In the genomic region with DNA sequence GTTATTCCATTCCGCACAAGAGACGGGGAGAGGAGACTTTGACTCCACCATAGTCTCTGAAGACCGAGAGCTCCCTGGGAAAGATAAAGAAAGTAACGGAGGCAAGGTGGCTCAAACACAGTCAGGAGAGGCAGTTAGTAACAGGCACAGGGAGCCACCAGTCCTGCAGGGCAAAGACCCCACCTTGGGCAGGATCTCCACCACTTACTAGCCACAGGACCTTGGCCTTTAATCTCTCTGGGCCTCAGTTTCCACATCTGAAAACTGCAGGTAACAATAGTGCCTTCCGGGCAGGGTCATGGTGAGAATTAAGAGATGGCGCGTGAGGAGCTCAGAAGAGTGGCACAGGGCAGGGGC, we compare ENCODE assay signal across 8 cellular contexts.
DNase-seq lines count a peak whose midpoint lies in the region; ATAC-seq and TF ChIP-seq lines count a peak whose summit lies in the region.
"Had no signal": no experiment of that assay in that cellular context is flagged by ENCODE, and none has a peak within 500 bp of the region (broad histone marks: within the 10 kb centered on the region; RNA-seq: fewer than 3 reads in every experiment).

No MANE protein-coding gene starts in this region.

- H3K27ac Mint-ChIP-seq in T-helper 2 cell treated with Interferon-gamma antibody and Interleukin-4, amounts not matched to agents 5 μg/mL and 100 μg/mL, for 36 hours, result no peak overlapping the region

- intact Hi-C loops in body of pancreas (cut with DNase I), result no loop called here
- intact Hi-C loops in testis (cut with DNase I; ENCODE audit: low total_unique reads), result no loop called here

- peaks cover 5% of the 10 kb centered on the region for H3K4me1 Mint-ChIP-seq in T-helper 2 cell treated with Interferon-gamma antibody and Interleukin-4, amounts not matched to agents 5 μg/mL and 100 μg/mL, for 36 hours (ENCODE audit: low read depth)

- H3K36me3 ChIP-seq in OCI-LY1 (ENCODE audit: insufficient read depth, low read length), result peaks cover 42% of the 10 kb centered on the region
- no peaks in the 10 kb centered on the region for H3K36me3 ChIP-seq in body of pancreas (replicated peaks in 1 of 2; ENCODE audit: insufficient read depth in 1 of 2, low read depth in 2 of 2)
- no peaks in the 10 kb centered on the region for H3K36me3 ChIP-seq in mucosa of rectum (ENCODE audit: control insufficient read depth in 2 of 2, insufficient read depth in 2 of 2, low read length in 2 of 2)
- H3K36me3 ChIP-seq in testis (ENCODE audit: low read depth, missing control alignments), result no peaks in the 10 kb centered on the region

- DNase-seq in body of pancreas (no peak), testis (no peak), kidney glomerular epithelial cell (lab: John Stamatoyannopoulos, UW) (no peak), iPS-NIHi7 (ENCODE audit: extremely low spot score) (no peak)
- DNase-seq in T-helper 2 cell treated with Interferon-gamma antibody and Interleukin-4, amounts not matched to agents 5 μg/mL and 100 μg/mL, for 36 hours (ENCODE audit: low spot score), result no peak
- DNase-seq: NCI-H1436 had no signal

- TF ChIP-seq CTCF in OCI-LY1 (IDR thresholded peaks at IDR 0.05; ENCODE audit: low read length) (no peak), body of pancreas (IDR thresholded peaks at IDR 0.05) (no peak), testis (IDR thresholded peaks at IDR 0.05) (no peak)

- H3K36me3 Mint-ChIP-seq in T-helper 2 cell treated with Interferon-gamma antibody and Interleukin-4, amounts not matched to agents 5 μg/mL and 100 μg/mL, for 36 hours (ENCODE audit: low read depth), result no peaks in the 10 kb centered on the region

- H3K4me2 ChIP-seq in OCI-LY1 (ENCODE audit: low read length), result peak overlapping the region; percentile 70; the same call in 1 of the 2 replicates

- no peaks in the 10 kb centered on the region for H3K27me3 Mint-ChIP-seq in T-helper 2 cell treated with Interferon-gamma antibody and Interleukin-4, amounts not matched to agents 5 μg/mL and 100 μg/mL, for 36 hours (ENCODE audit: low read depth)

- H3K9me3 Mint-ChIP-seq in T-helper 2 cell treated with Interferon-gamma antibody and Interleukin-4, amounts not matched to agents 5 μg/mL and 100 μg/mL, for 36 hours, result no peaks in the 10 kb centered on the region

- H2AFZ ChIP-seq in OCI-LY1 (ENCODE audit: low read length), result no peak overlapping the region

- H3K4me3 ChIP-seq in OCI-LY1 (ENCODE audit: low read depth, low read length, poor library complexity, severe bottlenecking) (peak overlapping the region; percentile 57), body of pancreas (no peak overlapping the region), mucosa of rectum (ENCODE audit: low read length in 2 of 2) (peak overlapping the region in 1 of 2 donors; percentile 24), testis (no peak overlapping the region)

- no peaks in the 10 kb centered on the region for H3K9me2 ChIP-seq in OCI-LY1 (ENCODE audit: low read depth, low read length)

- no peak overlapping the region for H3K4me3 Mint-ChIP-seq in T-helper 2 cell treated with Interferon-gamma antibody and Interleukin-4, amounts not matched to agents 5 μg/mL and 100 μg/mL, for 36 hours

- 84% methylated on average over 7 of the region's 7 CpGs for WGBS in body of pancreas, 2 donors
- 78 to 89% methylated on average over 7 of the region's 7 CpGs for WGBS in testis, 2 donors

- H3K27me3 ChIP-seq in OCI-LY1 (ENCODE audit: insufficient read depth, low read length), result no peaks in the 10 kb centered on the region
- H3K27me3 ChIP-seq in body of pancreas, result no peaks in the 10 kb centered on the region
- no peaks in the 10 kb centered on the region for H3K27me3 ChIP-seq in mucosa of rectum (ENCODE audit: control insufficient read depth in 2 of 2, insufficient read depth in 2 of 2, low read length in 2 of 2)
- H3K27me3 ChIP-seq in testis, result no peaks in the 10 kb centered on the region

- H3K27ac ChIP-seq in OCI-LY1 (ENCODE audit: low read depth, low read length, poor library complexity, severe bottlenecking), result peak overlapping the region; percentile 90
- H3K27ac ChIP-seq in body of pancreas, result peak overlapping the region; percentile 34 to 89 (median 80)
- H3K27ac ChIP-seq in mucosa of rectum (ENCODE audit: low read depth in 2 of 2, low read length in 2 of 2), result peak overlapping the region; percentile 48 to 60
- H3K27ac ChIP-seq in testis, result peak overlapping the region; percentile 68 to 79

- peak overlapping the region; percentile 63; the same call in 1 of the 2 replicates for H3K9ac ChIP-seq in OCI-LY1 (ENCODE audit: low read length)
- H3K9ac ChIP-seq in mucosa of rectum (ENCODE audit: low read depth in 1 of 2, low read length in 2 of 2), result no peak overlapping the region

- ATAC-seq in body of pancreas, result no peak

- H4K20me1 ChIP-seq in OCI-LY1 (ENCODE audit: insufficient read depth, low read length), result no peaks in the 10 kb centered on the region

- peaks cover 41% of the 10 kb centered on the region for H3K79me2 ChIP-seq in OCI-LY1 (ENCODE audit: insufficient read depth, low read length)

- no peaks in the 10 kb centered on the region for H3F3A ChIP-seq in OCI-LY1 (ENCODE audit: insufficient read depth, low read length)

- no peak for TF ChIP-seq POLR2A in body of pancreas (IDR thresholded peaks at IDR 0.05)
- TF ChIP-seq POLR2A in testis (IDR thresholded peaks at IDR 0.05), result no peak

- peaks cover 66% of the 10 kb centered on the region for H3K4me1 ChIP-seq in OCI-LY1 (ENCODE audit: insufficient read depth, low read length, severe bottlenecking)
- peaks cover 98% of the 10 kb centered on the region for H3K4me1 ChIP-seq in body of pancreas
- peaks cover 54 to 64% of the 10 kb centered on the region in 2 donors for H3K4me1 ChIP-seq in mucosa of rectum (ENCODE audit: control insufficient read depth in 2 of 2, insufficient read depth in 2 of 2, low read length in 2 of 2)
- H3K4me1 ChIP-seq in testis, result peaks cover 72% of the 10 kb centered on the region

- H3K9me3 ChIP-seq in OCI-LY1 (ENCODE audit: low read length) (peaks cover 13% of the 10 kb centered on the region), body of pancreas (no peaks in the 10 kb centered on the region), mucosa of rectum (ENCODE audit: control insufficient read depth in 2 of 2, low read length in 2 of 2) (no peaks in the 10 kb centered on the region), testis (no peaks in the 10 kb centered on the region)
